Comparison of ENCODE assay signal across 20 cellular contexts in genomic region chr3:67094167-67094566, GRCh38.
"Had no signal": no experiment of that assay in that cellular context is flagged by ENCODE, and none has a peak within 500 bp of the region (broad histone marks: within the 10 kb centered on the region; RNA-seq: fewer than 3 reads in every experiment).

No MANE protein-coding gene starts in this region.

- H3K4me3 ChIP-seq: heart right ventricle, ovary, psoas muscle, right lobe of liver, thoracic aorta, upper lobe of right lung had no signal

- DNase-seq: activated CD4-positive, alpha-beta T cell treated with anti-CD3 and anti-CD28 coated beads, Interleukin-2, amount 10 ng/mL, durations not matched to agents 24 days and 14 days; activated CD8-positive, alpha-beta T cell treated with anti-CD3 and anti-CD28 coated beads, Interleukin-2, amount 10 ng/mL, durations not matched to agents 7 days and 5 days; activated naive CD4-positive, alpha-beta T cell treated with anti-CD3 and anti-CD28 coated beads, Interleukin-2, amount 10 ng/mL, durations not matched to agents 7 days and 5 days; activated T-cell treated with anti-CD3 and anti-CD28 coated beads, Interleukin-2, amount 50 U/mL, for 24 hours; aorta; brain microvascular endothelial cell; central memory CD4-positive, alpha-beta T cell; immature natural killer cell; kidney glomerular epithelial cell; left ventricle myocardium superior; naive thymus-derived CD8-positive, alpha-beta T cell; ovary; psoas muscle; right lobe of liver; stimulated activated naive B cell treated with anti-CD40 and anti-IgM and Interleukin-4, amounts not matched to agents 10 μg/mL and 1 μg/mL and 100 μg/mL, for 72 hours; T1000; upper lobe of right lung had no signal

- ATAC-seq: activated CD8-positive, alpha-beta T cell treated with anti-CD3 and anti-CD28 coated beads, Interleukin-2, amount 10 ng/mL, durations not matched to agents 7 days and 5 days; esophagus mucosa; heart right ventricle; left ventricle myocardium superior; naive thymus-derived CD8-positive, alpha-beta T cell; psoas muscle; right lobe of liver; stimulated activated naive B cell treated with anti-CD40 and anti-IgM and Interleukin-4, amounts not matched to agents 10 μg/mL and 1 μg/mL and 100 μg/mL, for 72 hours; upper lobe of right lung had no signal
